12 cellular contexts compared by ENCODE assay signal in genomic region chr5:124677376-124677998, GRCh38.
DNase-seq lines count a peak whose midpoint lies in the region; ATAC-seq and TF ChIP-seq lines count a peak whose summit lies in the region.
"Had no signal": no experiment of that assay in that cellular context is flagged by ENCODE, and none has a peak within 500 bp of the region (broad histone marks: within the 10 kb centered on the region; RNA-seq: fewer than 3 reads in every experiment).

No MANE protein-coding gene starts in this region.

- H3K9me3 Mint-ChIP-seq in natural killer cell, result no peaks in the 10 kb centered on the region
- peaks cover 2 to 8% of the 10 kb centered on the region in 2 donors for H3K9me3 Mint-ChIP-seq in effector memory CD8-positive, alpha-beta T cell
- H3K9me3 Mint-ChIP-seq: activated CD8-positive, alpha-beta T cell treated with anti-CD3 and anti-CD28 coated beads for 36 hours had no signal

- no peak overlapping the region for H3K27ac Mint-ChIP-seq in natural killer cell
- H3K27ac Mint-ChIP-seq in effector memory CD8-positive, alpha-beta T cell, result no peak overlapping the region
- H3K27ac Mint-ChIP-seq: activated CD8-positive, alpha-beta T cell treated with anti-CD3 and anti-CD28 coated beads for 36 hours had no signal

- 30 to 42% (median 32%) methylated on average over 8 of the region's 8 CpGs for WGBS in psoas muscle, 3 donors

- peak; percentile 55 to 82 for ATAC-seq in left cardiac atrium
- ATAC-seq in psoas muscle, result peak in 2 of 4 donors; percentile 60 to 63
- ATAC-seq in natural killer cell, result no peak
- no peak for ATAC-seq in GM18511 (IDR thresholded peaks at IDR 0.05; ENCODE audit: unreplicated experiment)
- no peak for ATAC-seq in GM21723 (IDR thresholded peaks at IDR 0.05; ENCODE audit: unreplicated experiment)
- no peak for ATAC-seq in effector memory CD8-positive, alpha-beta T cell (replicated peaks)
- ATAC-seq: activated CD8-positive, alpha-beta T cell treated with anti-CD3 and anti-CD28 coated beads for 36 hours had no signal

- H3K27ac ChIP-seq in psoas muscle, result peak overlapping the region; percentile 43
- H3K27ac ChIP-seq: C4-2B, KMS-11 had no signal

- intact Hi-C loops in left cardiac atrium (cut with DNase I) (no loop called here), psoas muscle (cut with DNase I) (no loop called here), natural killer cell (cut with micrococcal nuclease) (no loop called here)

- H3K9me3 ChIP-seq in adipocyte (ENCODE audit: control insufficient read depth, low read length), result no peaks in the 10 kb centered on the region
- H3K9me3 ChIP-seq in psoas muscle, result no peaks in the 10 kb centered on the region

- no peaks in the 10 kb centered on the region for H3K27me3 ChIP-seq in adipocyte (replicated peaks; ENCODE audit: control insufficient read depth, insufficient read depth, low read length)
- no peaks in the 10 kb centered on the region for H3K27me3 ChIP-seq in psoas muscle (ENCODE audit: insufficient read depth in 3 of 3, low read length in 2 of 3)

- H3K4me3 ChIP-seq in adipocyte (ENCODE audit: low read length) (peak overlapping the region; percentile 45), psoas muscle (no peak overlapping the region)

- TF ChIP-seq CTCF in psoas muscle (IDR thresholded peaks at IDR 0.05) (no peak), natural killer cell (IDR thresholded peaks at IDR 0.05) (no peak)

- no peaks in the 10 kb centered on the region for H3K4me1 Mint-ChIP-seq in natural killer cell
- H3K4me1 Mint-ChIP-seq in effector memory CD8-positive, alpha-beta T cell (ENCODE audit: low read depth in 2 of 2), result no peaks in the 10 kb centered on the region

- H3K4me1 ChIP-seq in adipocyte (ENCODE audit: control insufficient read depth, insufficient read depth, low read length) (peaks cover 32% of the 10 kb centered on the region), psoas muscle (peaks cover 51% of the 10 kb centered on the region)

- peaks cover 12 to 31% of the 10 kb centered on the region in 2 donors for H3K27me3 Mint-ChIP-seq in natural killer cell (ENCODE audit: low read depth in 2 of 2)
- no peaks in the 10 kb centered on the region for H3K27me3 Mint-ChIP-seq in effector memory CD8-positive, alpha-beta T cell
- H3K27me3 Mint-ChIP-seq: activated CD8-positive, alpha-beta T cell treated with anti-CD3 and anti-CD28 coated beads for 36 hours had no signal

- H3K4me3 Mint-ChIP-seq in natural killer cell, result no peak overlapping the region
- H3K4me3 Mint-ChIP-seq in effector memory CD8-positive, alpha-beta T cell, result no peak overlapping the region
- H3K4me3 Mint-ChIP-seq: activated CD8-positive, alpha-beta T cell treated with anti-CD3 and anti-CD28 coated beads for 36 hours had no signal

- peak; percentile 5 for DNase-seq in GM03348 (ENCODE audit: low spot score)
- no peak for DNase-seq in adipocyte (ENCODE audit: low read depth)
- no peak for DNase-seq in left cardiac atrium
- DNase-seq in psoas muscle, result no peak
- no peak for DNase-seq in natural killer cell
- DNase-seq in effector memory CD8-positive, alpha-beta T cell, result no peak
- DNase-seq: activated CD8-positive, alpha-beta T cell treated with anti-CD3 and anti-CD28 coated beads for 36 hours; SIG-M5 had no signal

- H3K36me3 ChIP-seq in adipocyte (ENCODE audit: control insufficient read depth, insufficient read depth, low read length, severe bottlenecking) (no peaks in the 10 kb centered on the region), psoas muscle (ENCODE audit: insufficient read depth in 1 of 2, low read depth in 1 of 2) (no peaks in the 10 kb centered on the region)

- peak overlapping the region; percentile 53 for H3K9ac ChIP-seq in adipocyte (ENCODE audit: low read length)
- H3K9ac ChIP-seq: KMS-11 had no signal

- no peaks in the 10 kb centered on the region for H3K36me3 Mint-ChIP-seq in natural killer cell
- H3K36me3 Mint-ChIP-seq in effector memory CD8-positive, alpha-beta T cell (ENCODE audit: insufficient read depth), result no peaks in the 10 kb centered on the region

Comparison
In these comparisons a context has a peak if more than half of its experiments do, and no peak if none do; other contexts are left out.
1. ATAC-seq: peak in left cardiac atrium (2 of 2); none in natural killer cell (0 of 3), GM18511 (single experiment), GM21723 (single experiment) and effector memory CD8-positive, alpha-beta T cell (single experiment).